ENCODE assay signal across 15 cellular contexts in the genomic region with DNA sequence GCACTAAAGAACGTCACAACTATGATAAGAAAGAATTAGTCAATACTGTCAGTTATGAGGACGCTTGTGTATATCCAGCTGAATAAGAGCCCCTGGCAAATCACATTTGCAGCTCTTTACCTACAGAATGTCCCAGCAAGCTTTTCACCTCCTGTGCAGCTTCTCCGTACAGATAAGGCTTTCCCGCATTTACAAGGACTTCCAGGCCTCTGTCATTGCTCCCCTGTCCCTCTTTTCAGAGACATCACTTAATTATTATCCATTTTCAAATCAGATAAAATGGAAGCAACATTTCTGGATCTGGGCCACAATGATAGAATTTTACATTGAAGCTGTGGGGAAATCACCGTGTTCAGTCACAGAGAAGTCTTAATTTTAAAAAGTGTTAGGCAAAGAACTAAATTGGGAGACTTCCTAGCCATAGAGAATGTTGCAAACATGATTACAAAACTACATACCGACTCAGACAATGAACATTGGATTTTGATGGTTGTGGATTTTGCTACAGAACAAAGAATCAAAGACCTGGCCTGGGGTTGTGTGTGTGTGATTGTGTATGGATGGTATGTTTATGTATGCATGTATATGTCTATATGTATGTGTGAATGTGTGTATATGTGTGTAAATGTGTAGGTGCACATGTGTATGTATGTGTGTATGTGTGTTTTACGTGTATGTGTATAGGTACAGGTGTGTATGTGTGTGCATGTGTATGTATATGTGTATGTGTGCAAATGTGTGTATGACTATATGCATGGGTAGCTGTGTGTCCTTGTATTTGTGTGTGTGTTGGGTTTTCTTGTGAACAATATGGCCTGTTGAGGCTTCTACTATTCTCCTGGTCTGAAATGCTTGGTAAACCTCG. TPM values are rescaled to one million over a fixed set of nuclear protein-coding genes. Genes with fewer than 3 reads are reported as not detected.
A peak's percentile ranks its signal among the peaks of the same experiment; 100 is the strongest.
DNase-seq lines count a peak whose midpoint lies in the region; FAIRE-seq and TF ChIP-seq lines count a peak whose summit lies in the region.
"Had no signal": no experiment of that assay in that cellular context is flagged by ENCODE, and none has a peak within 500 bp of the region (broad histone marks: within the 10 kb centered on the region; RNA-seq: fewer than 3 reads in every experiment).

No MANE protein-coding gene starts in this region.

- H3K36me3 ChIP-seq in astrocyte (ENCODE audit: insufficient read depth, low read length) (no peaks in the 10 kb centered on the region), mesenchymal stem cell (ENCODE audit: control insufficient read depth in 1 of 2, insufficient read depth in 2 of 2, low read depth in 1 of 2, low read length in 2 of 2) (peaks cover 31 to 33% of the 10 kb centered on the region in 2 experiments), tibial artery (no peaks in the 10 kb centered on the region)

- H3K79me1 ChIP-seq in mesenchymal stem cell (replicated peaks; ENCODE audit: low read length, poor library complexity, severe bottlenecking): peaks cover 34% of the 10 kb centered on the region

- no peak overlapping the region for H4K91ac ChIP-seq in mesenchymal stem cell (ENCODE audit: low read length)

- H3K4me3 Mint-ChIP-seq in astrocyte (ENCODE audit: unreplicated experiment): no peak overlapping the region
- H3K4me3 Mint-ChIP-seq: activated naive CD8-positive, alpha-beta T cell treated with anti-CD3 and anti-CD28 coated beads, Interleukin-2, amount 50 U/mL, for 24 hours; naive B cell; stimulated activated naive CD8-positive, alpha-beta T cell treated with anti-CD3 and anti-CD28 coated beads, Interleukin-15, amount 100 ng/mL, for 72 hours had no signal

- intact Hi-C loops in tibial artery (cut with DNase I; ENCODE audit: low total_unique reads): no loop called here

- 91% methylated on average over 8 of the region's 8 CpGs for WGBS in mesenchymal stem cell

- no peak overlapping the region for H3K27ac Mint-ChIP-seq in astrocyte (ENCODE audit: unreplicated experiment)
- H3K27ac Mint-ChIP-seq: activated naive CD8-positive, alpha-beta T cell treated with anti-CD3 and anti-CD28 coated beads, Interleukin-2, amount 50 U/mL, for 24 hours; naive B cell; stimulated activated naive CD8-positive, alpha-beta T cell treated with anti-CD3 and anti-CD28 coated beads, Interleukin-15, amount 100 ng/mL, for 72 hours had no signal

- DNase-seq in SKM-1 treated with dmso at 0.1 percent for 144 hours (lab: John Stamatoyannopoulos, UW; ENCODE audit: unreplicated experiment) (peak; percentile 9), SKM-1 (lab: John Stamatoyannopoulos, UW; ENCODE audit: unreplicated experiment) (no peak), astrocyte (ENCODE audit: low read depth) (no peak), mesenchymal stem cell (no peak), tibial artery (no peak), CD1c-positive myeloid dendritic cell (ENCODE audit: extremely low spot score) (no peak), medulla oblongata (ENCODE audit: extremely low spot score) (no peak), T-helper 9 cell (no peak)
- DNase-seq: activated CD4-positive, CD25-positive, alpha-beta regulatory T cell; activated naive CD8-positive, alpha-beta T cell treated with anti-CD3 and anti-CD28 coated beads, Interleukin-2, amount 50 U/mL, for 24 hours; activated T-cell treated with anti-CD3 and anti-CD28 coated beads for 4 hours; Calu3; naive B cell; stimulated activated naive CD8-positive, alpha-beta T cell treated with anti-CD3 and anti-CD28 coated beads, Interleukin-15, amount 100 ng/mL, for 72 hours had no signal

- H3K27me3 Mint-ChIP-seq in astrocyte (ENCODE audit: low read depth, unreplicated experiment): no peaks in the 10 kb centered on the region
- H3K27me3 Mint-ChIP-seq: activated naive CD8-positive, alpha-beta T cell treated with anti-CD3 and anti-CD28 coated beads, Interleukin-2, amount 50 U/mL, for 24 hours had no signal

- no peak overlapping the region for H2BK120ac ChIP-seq in mesenchymal stem cell (ENCODE audit: low read depth, low read length)

- H3K4me3 ChIP-seq in astrocyte (ENCODE audit: insufficient read depth, low read depth, low read length) (no peak overlapping the region), mesenchymal stem cell (ENCODE audit: insufficient read depth in 1 of 2, low read depth in 1 of 2, low read length in 2 of 2) (peak overlapping the region in 1 of 2 experiments; percentile 13), tibial artery (no peak overlapping the region)
- H3K4me3 ChIP-seq: A549 had no signal

- H2BK15ac ChIP-seq in mesenchymal stem cell (ENCODE audit: low read depth, poor library complexity, severe bottlenecking): no peak overlapping the region

- no peak overlapping the region for H2BK5ac ChIP-seq in mesenchymal stem cell (ENCODE audit: low read depth, low read length, poor library complexity, severe bottlenecking)

- no peaks in the 10 kb centered on the region for H4K20me1 ChIP-seq in astrocyte (ENCODE audit: insufficient read depth, low read length)

- peaks cover 5% of the 10 kb centered on the region for H3K79me2 ChIP-seq in astrocyte (ENCODE audit: insufficient read depth, low read length)

- H3K14ac ChIP-seq in mesenchymal stem cell (ENCODE audit: low read length in 2 of 2): peak overlapping the region in 1 of 2 experiments; percentile 69

- FAIRE-seq in astrocyte (lab: Jason Lieb, UNC): peak; percentile 77
- FAIRE-seq: A549 had no signal

- peaks cover 15% of the 10 kb centered on the region for H3K4me1 Mint-ChIP-seq in astrocyte (ENCODE audit: low read depth, unreplicated experiment)

- H3K9me3 Mint-ChIP-seq in astrocyte (ENCODE audit: unreplicated experiment): peaks cover 4% of the 10 kb centered on the region

- H3K18ac ChIP-seq in mesenchymal stem cell (ENCODE audit: low read depth in 1 of 2, low read length in 2 of 2): peak overlapping the region in 1 of 2 experiments; percentile 37

- H2AK5ac ChIP-seq in mesenchymal stem cell (ENCODE audit: low read length, severe bottlenecking): no peak overlapping the region

- H3K27me3 ChIP-seq in astrocyte (ENCODE audit: insufficient read depth, low read length) (no peaks in the 10 kb centered on the region), mesenchymal stem cell (ENCODE audit: control insufficient read depth in 1 of 2, insufficient read depth in 1 of 2, low read length in 2 of 2) (no peaks in the 10 kb centered on the region), tibial artery (no peaks in the 10 kb centered on the region)

- no peak overlapping the region for H3K4ac ChIP-seq in mesenchymal stem cell (ENCODE audit: low read depth in 1 of 2, low read length in 2 of 2)

- H3K4me2 ChIP-seq in astrocyte (ENCODE audit: low read length) (peak overlapping the region; percentile 26), mesenchymal stem cell (ENCODE audit: low read length, poor library complexity, severe bottlenecking) (no peak overlapping the region)

- H3K9ac ChIP-seq in astrocyte (ENCODE audit: low read length) (peak overlapping the region; percentile 25), mesenchymal stem cell (ENCODE audit: low read length) (peak overlapping the region; percentile 37)

- H2BK12ac ChIP-seq in mesenchymal stem cell (ENCODE audit: low read length in 2 of 2): no peak overlapping the region

- no peak for TF ChIP-seq CTCF in astrocyte (IDR thresholded peaks at IDR 0.05; ENCODE audit: insufficient read depth, low read depth, low read length)
- no peak for TF ChIP-seq CTCF in tibial artery (IDR thresholded peaks at IDR 0.05)

- H3K23ac ChIP-seq in mesenchymal stem cell (ENCODE audit: low read length in 2 of 2): no peak overlapping the region

- H3K9me3 ChIP-seq in astrocyte (ENCODE audit: insufficient read depth, low read depth, low read length): no peaks in the 10 kb centered on the region
- H3K9me3 ChIP-seq in mesenchymal stem cell (ENCODE audit: control insufficient read depth, low read length): peaks cover 11% of the 10 kb centered on the region
- no peaks in the 10 kb centered on the region for H3K9me3 ChIP-seq in tibial artery

- peaks cover 6% of the 10 kb centered on the region for H3K36me3 Mint-ChIP-seq in astrocyte (ENCODE audit: low read depth, unreplicated experiment)

- H3K4me1 ChIP-seq in astrocyte (ENCODE audit: insufficient read depth, low read length): peaks cover 26% of the 10 kb centered on the region
- H3K4me1 ChIP-seq in mesenchymal stem cell (ENCODE audit: control insufficient read depth, insufficient read depth, low read depth, low read length): peaks cover 33% of the 10 kb centered on the region
- peaks cover 0 to 61% (median 42%) of the 10 kb centered on the region in 4 donors for H3K4me1 ChIP-seq in tibial artery

- H2AFZ ChIP-seq in astrocyte (ENCODE audit: low read depth, low read length): no peak overlapping the region
- H2AFZ ChIP-seq in mesenchymal stem cell (ENCODE audit: low read depth, low read length): no peak overlapping the region

- H3K27ac ChIP-seq in astrocyte (ENCODE audit: low read depth, low read length): peak overlapping the region; percentile 9
- peak overlapping the region; percentile 71 for H3K27ac ChIP-seq in mesenchymal stem cell (ENCODE audit: low read length, poor library complexity, severe bottlenecking)
- peak overlapping the region; percentile 72 to 79 for H3K27ac ChIP-seq in tibial artery

- no peak overlapping the region for H4K8ac ChIP-seq in mesenchymal stem cell (ENCODE audit: low read length)

RNA-seq across cellular contexts. Expression of gene MGLL, which starts 41.5 kb away (rescaled TPM):
- total RNA-seq in astrocyte: 24.5 and 27.3 TPM in 2 replicates
- 81.2 TPM for polyA plus RNA-seq in mesenchymal stem cell (2013, experiment 1 of 2)
- 81.4 TPM for polyA plus RNA-seq in mesenchymal stem cell (2013, experiment 2 of 2)

Comparison
In these comparisons a context has a peak if more than half of its experiments do, and no peak if none do; other contexts are left out.
1. H3K27ac ChIP-seq: peak in every context shown above with its lines; median percentile 76 in tibial artery; 71 in mesenchymal stem cell; 9 in astrocyte.